ENCODE assay signal across 1 cellular context in the genomic region with DNA sequence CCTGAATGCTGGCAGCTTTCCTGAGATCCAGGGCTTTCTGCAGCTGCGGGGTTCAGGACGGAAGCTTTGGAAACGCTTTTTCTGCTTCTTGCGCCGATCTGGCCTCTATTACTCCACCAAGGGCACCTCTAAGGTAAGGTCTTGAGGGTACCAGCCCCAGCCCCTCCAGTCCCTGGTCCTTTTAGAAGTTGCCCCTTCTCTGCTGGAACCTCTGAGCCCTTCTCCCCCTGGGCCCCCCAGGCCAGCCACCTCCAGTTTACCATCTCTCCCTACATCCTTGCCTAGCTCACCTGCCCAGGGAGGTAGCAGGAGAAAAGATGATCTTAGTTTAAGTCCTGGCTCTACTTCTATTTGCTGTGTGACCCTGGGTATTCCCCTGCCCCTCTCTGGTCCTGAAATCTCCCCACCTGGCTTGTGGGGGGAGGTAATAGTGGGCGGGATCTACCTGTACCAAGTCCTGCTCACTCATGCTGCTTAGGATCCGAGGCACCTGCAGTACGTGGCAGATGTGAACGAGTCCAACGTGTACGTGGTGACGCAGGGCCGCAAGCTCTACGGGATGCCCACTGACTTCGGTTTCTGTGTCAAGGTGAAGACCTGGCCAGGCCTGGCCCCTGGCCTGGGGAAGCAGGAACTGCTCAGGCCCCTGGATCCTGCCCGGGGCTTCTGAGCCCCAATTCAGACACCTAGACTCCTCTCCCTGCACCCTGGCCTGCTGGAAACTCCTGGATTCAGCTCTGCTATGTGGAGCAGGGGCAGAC.
TF ChIP-seq lines count a peak whose summit lies in the region.

No MANE protein-coding gene starts in this region.

TF ChIP-seq in IMR-90, 13 proteins besides CTCF, POLR2A, EP300 and RAD21:
- TF ChIP-seq CEBPB (IDR thresholded peaks at IDR 0.05; ENCODE audit: low read depth, low read length) (no peak), SMC3 (IDR thresholded peaks at IDR 0.05; ENCODE audit: low read depth, low read length) (no peak), MXI1 (IDR thresholded peaks at IDR 0.05; ENCODE audit: borderline replicate concordance, low read depth, low read length) (no peak), NFE2L2 (IDR thresholded peaks at IDR 0.05; ENCODE audit: low read depth, low read length) (no peak), RCOR1 (IDR thresholded peaks at IDR 0.05; ENCODE audit: insufficient replicate concordance, low read length) (no peak), CHD1 (IDR thresholded peaks at IDR 0.05; ENCODE audit: low read depth, low read length) (no peak), FOS (IDR thresholded peaks at IDR 0.05; ENCODE audit: low read depth, low read length) (no peak), BHLHE40 (IDR thresholded peaks at IDR 0.05; ENCODE audit: low read depth, low read length) (no peak), RFX5 (IDR thresholded peaks at IDR 0.05; ENCODE audit: low read depth, low read length) (no peak), MAZ (IDR thresholded peaks at IDR 0.05; ENCODE audit: borderline replicate concordance, low read depth, low read length) (no peak), MAFK (IDR thresholded peaks at IDR 0.05; ENCODE audit: low read depth, low read length) (no peak)
- TF ChIP-seq, protein P1, sequence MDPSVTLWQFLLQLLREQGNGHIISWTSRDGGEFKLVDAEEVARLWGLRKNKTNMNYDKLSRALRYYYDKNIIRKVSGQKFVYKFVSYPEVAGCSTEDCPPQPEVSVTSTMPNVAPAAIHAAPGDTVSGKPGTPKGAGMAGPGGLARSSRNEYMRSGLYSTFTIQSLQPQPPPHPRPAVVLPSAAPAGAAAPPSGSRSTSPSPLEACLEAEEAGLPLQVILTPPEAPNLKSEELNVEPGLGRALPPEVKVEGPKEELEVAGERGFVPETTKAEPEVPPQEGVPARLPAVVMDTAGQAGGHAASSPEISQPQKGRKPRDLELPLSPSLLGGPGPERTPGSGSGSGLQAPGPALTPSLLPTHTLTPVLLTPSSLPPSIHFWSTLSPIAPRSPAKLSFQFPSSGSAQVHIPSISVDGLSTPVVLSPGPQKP (IDR thresholded peaks at IDR 0.05; ENCODE audit: borderline replicate concordance, low read depth, low read length), result no peak
- TF ChIP-seq, protein P2, sequence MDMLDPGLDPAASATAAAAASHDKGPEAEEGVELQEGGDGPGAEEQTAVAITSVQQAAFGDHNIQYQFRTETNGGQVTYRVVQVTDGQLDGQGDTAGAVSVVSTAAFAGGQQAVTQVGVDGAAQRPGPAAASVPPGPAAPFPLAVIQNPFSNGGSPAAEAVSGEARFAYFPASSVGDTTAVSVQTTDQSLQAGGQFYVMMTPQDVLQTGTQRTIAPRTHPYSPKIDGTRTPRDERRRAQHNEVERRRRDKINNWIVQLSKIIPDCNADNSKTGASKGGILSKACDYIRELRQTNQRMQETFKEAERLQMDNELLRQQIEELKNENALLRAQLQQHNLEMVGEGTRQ (IDR thresholded peaks at IDR 0.05; ENCODE audit: low read depth, low read length), result no peak
